31 cellular contexts compared by ENCODE assay signal in the genomic region with DNA sequence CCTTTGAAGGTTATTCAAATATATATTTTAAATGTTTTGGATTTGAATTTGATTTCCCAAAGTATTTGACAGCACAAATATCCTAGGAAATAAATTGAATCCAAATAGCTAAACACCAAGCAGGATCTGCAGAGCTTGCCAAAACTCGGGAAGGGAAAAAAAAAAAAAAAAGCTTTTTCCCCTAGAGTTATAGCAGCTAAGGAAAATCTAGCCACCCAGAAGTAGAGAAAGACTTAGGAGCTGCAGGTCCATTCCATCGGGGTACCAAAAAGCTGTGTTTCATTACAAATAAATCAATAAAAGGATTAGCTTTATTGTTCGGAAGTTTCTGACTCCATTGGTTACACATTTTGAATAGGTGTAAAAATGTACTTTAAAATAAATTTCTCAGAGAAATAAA. TPM values are rescaled to one million over a fixed set of nuclear protein-coding genes. Genes with fewer than 3 reads are reported as not detected.
DNase-seq lines count a peak whose midpoint lies in the region; ATAC-seq, FAIRE-seq and TF ChIP-seq lines count a peak whose summit lies in the region.
"Had no signal": no experiment of that assay in that cellular context is flagged by ENCODE, and none has a peak within 500 bp of the region (broad histone marks: within the 10 kb centered on the region; RNA-seq: fewer than 3 reads in every experiment).

No MANE protein-coding gene starts in this region.

- H3K9me3 ChIP-seq in K562 (replicated peaks; ENCODE audit: control insufficient read depth, insufficient read depth, low read depth, low read length): no peaks in the 10 kb centered on the region
- H3K9me3 ChIP-seq in pancreas: no peaks in the 10 kb centered on the region
- H3K9me3 ChIP-seq: A549; BE2C; BLaER1; BLaER1 treated with 17β-estradiol and CSF1 and Interleukin-3, amounts not matched to agents 10 nM and 100 nM; Caco-2 had no signal

- H3K27me3 ChIP-seq in K562 (ENCODE audit: control insufficient read depth in 2 of 2, insufficient read depth in 2 of 2, low read length in 2 of 2): peaks cover 2 to 4% of the 10 kb centered on the region in 2 experiments; a peak in 3 of 5 replicates
- H3K27me3 ChIP-seq in pancreas: no peaks in the 10 kb centered on the region
- H3K27me3 ChIP-seq: BLaER1; BLaER1 treated with 17β-estradiol and CSF1 and Interleukin-3, amounts not matched to agents 10 nM and 100 nM had no signal

- intact Hi-C loops in K562 (cut with micrococcal nuclease): no loop called here
- intact Hi-C loops in pancreas (cut with DNase I): no loop called here

- H3K4me1 ChIP-seq in K562 (replicated peaks in 1 of 2; ENCODE audit: control insufficient read depth in 2 of 2, insufficient read depth in 2 of 2, low read length in 2 of 2) (no peaks in the 10 kb centered on the region), pancreas (no peaks in the 10 kb centered on the region)
- H3K4me1 ChIP-seq: A549; BE2C; BLaER1; BLaER1 treated with 17β-estradiol and CSF1 and Interleukin-3, amounts not matched to agents 10 nM and 100 nM; Caco-2 had no signal

- no peak for TF ChIP-seq POLR2A in K562 (conservative IDR thresholded peaks at IDR 0.05)

- H4K20me1 ChIP-seq in K562 (replicated peaks; ENCODE audit: control insufficient read depth, insufficient read depth, low read length): no peaks in the 10 kb centered on the region
- H4K20me1 ChIP-seq: BLaER1; BLaER1 treated with 17β-estradiol and CSF1 and Interleukin-3, amounts not matched to agents 10 nM and 100 nM had no signal

- no peak for TF ChIP-seq EP300 in K562 (IDR thresholded peaks at IDR 0.05; ENCODE audit: low read length)

- H3K4me3 ChIP-seq in K562 (no peak overlapping the region), pancreas (no peak overlapping the region)
- H3K4me3 ChIP-seq: A549; BLaER1; BLaER1 treated with 17β-estradiol and CSF1 and Interleukin-3, amounts not matched to agents 10 nM and 100 nM had no signal

- FAIRE-seq in K562 (lab: Jason Lieb, UNC) (no peak), pancreas (lab: Jason Lieb, UNC) (no peak)
- FAIRE-seq: A204.1 had no signal

- H3K27ac ChIP-seq in K562 (ENCODE audit: extremely low read depth, low read depth, low read length) (no peak overlapping the region), pancreas (no peak overlapping the region)
- H3K27ac ChIP-seq: 22Rv1; A549; BLaER1; BLaER1 treated with 17β-estradiol and CSF1 and Interleukin-3, amounts not matched to agents 10 nM and 100 nM; C4-2B had no signal

- TF ChIP-seq CTCF in K562 (IDR thresholded peaks at IDR 0.05 in 2 of 3, conservative IDR thresholded peaks at IDR 0.05 in 1 of 3; ENCODE audit: insufficient read depth in 2 of 3, low read depth in 1 of 3, low read length in 3 of 3): no peak
- no peak for TF ChIP-seq CTCF in pancreas (IDR thresholded peaks at IDR 0.05)

- WGBS in K562 (ENCODE audit: insufficient coverage, low coverage, missing lambda C conversion rate): 20% methylated on average over 3 of the region's 3 CpGs
- 47 to 65% methylated on average over 3 of the region's 3 CpGs for WGBS in pancreas, 2 donors

- TF ChIP-seq RAD21 in K562 (CRISPR knock-in tag; conservative IDR thresholded peaks at IDR 0.05 in 1 of 2, IDR thresholded peaks at IDR 0.05 in 1 of 2): no peak

- DNase-seq in K562 (ENCODE audit: extremely low read depth in 1 of 4, low spot score in 3 of 4): no peak
- no peak for DNase-seq in pancreas
- DNase-seq: 8988T; ACHN; AML-193; BE2C; C1 segment of cervical spinal cord; Caco-2; Calu3; CD4-positive, alpha-beta memory T cell; CD4-positive, alpha-beta T cell; CD4-positive, CD25-positive, alpha-beta regulatory T cell; CD8-positive, alpha-beta memory T cell; CD8-positive, alpha-beta T cell; COR-L47; DMS 273 treated with DMSO at 0.1 percent for 48 hours; DMS153; DMS53; DMS79; DMS79 treated with DMSO at 0.1 percent for 48 hours; DND-41; EL had no signal

- no peak for ATAC-seq in K562
- no peak for ATAC-seq in pancreas
- ATAC-seq: A549; CD8-positive, alpha-beta T cell had no signal

- no peak overlapping the region; the same call in 1 of the 2 replicates for H2AFZ ChIP-seq in K562 (ENCODE audit: low read depth, low read length)

- CTCF ChIA-PET in K562 (lab: Yijun Ruan, JAX; ENCODE audit: low intra/inter-chr PET ratio): interaction anchor here (0.8 kb wide), 1 partner anchor 16 kb away, joined by 3 read pairs; no protein-coding TSS in a partner anchor

- H3K36me3 ChIP-seq in K562 (ENCODE audit: control insufficient read depth, insufficient read depth, low read length): no peaks in the 10 kb centered on the region
- no peaks in the 10 kb centered on the region for H3K36me3 ChIP-seq in pancreas
- H3K36me3 ChIP-seq: BE2C; BLaER1; BLaER1 treated with 17β-estradiol and CSF1 and Interleukin-3, amounts not matched to agents 10 nM and 100 nM had no signal

- H3K4me2 ChIP-seq in K562 (ENCODE audit: insufficient read depth, low read length): no peak overlapping the region
- H3K4me2 ChIP-seq: A549; BLaER1; BLaER1 treated with 17β-estradiol and CSF1 and Interleukin-3, amounts not matched to agents 10 nM and 100 nM had no signal

- H3K9me1 ChIP-seq in K562 (ENCODE audit: control insufficient read depth, insufficient read depth, low read length): no peaks in the 10 kb centered on the region

- H3K9ac ChIP-seq in K562 (ENCODE audit: insufficient read depth in 1 of 2, low read depth in 2 of 2, low read length in 2 of 2): no peak overlapping the region
- H3K9ac ChIP-seq: BLaER1; BLaER1 treated with 17β-estradiol and CSF1 and Interleukin-3, amounts not matched to agents 10 nM and 100 nM had no signal

- POLR2A ChIA-PET in K562 (lab: Yijun Ruan, JAX): interaction anchor here (0.6 to 1.0 kb wide), 4 partner anchors 9 to 152 kb away, joined by 3 to 4 read pairs (median 3); no protein-coding TSS in a partner anchor

- in situ Hi-C loops in K562 (cut with MboI): no loop called here

- BruUV-seq in K562 (replicated peaks; lab: Mats Ljungman, UMichigan): no TSS peak

- no peaks in the 10 kb centered on the region for H3K79me2 ChIP-seq in K562 (ENCODE audit: control insufficient read depth, insufficient read depth, low read length)

RNA-seq across cellular contexts. Expression of gene HSF5, which starts 19.3 kb away (rescaled TPM):
- 0.07 TPM in 1 of 2 replicates, not detected in the other for total RNA-seq in K562 (2011; cell fraction: chromatin; rRNA removed; ENCODE audit: low replicate concordance)
- under 0.01 and 0.13 TPM in 2 replicates for total RNA-seq in K562 (2011; cell fraction: nucleolus; rRNA removed)
- 0.15 TPM in 1 of 2 replicates, not detected in the other for total RNA-seq in K562 (2011; cell fraction: nucleoplasm; rRNA removed)
- total RNA-seq in K562 (2014; rRNA removed) (not detected in 2 replicates), K562 (2014; rRNA removed; fragmentation: Illumina TruSeq; extraction: Trizol) (not detected in 2 replicates), K562 (2015; rRNA removed; fragmentation: Illumina TruSeq; extraction: Trizol) (not detected in 2 replicates), K562 (2021) (not detected in 2 replicates), pancreas (under 1 TPM in 1 of 6 donors, not detected in 5; 0.04 TPM)
- polyA plus RNA-seq in K562 (2011; rRNA removed) (not detected in 2 replicates), K562 (2014; fragmentation: Illumina TruSeq; extraction: Trizol) (not detected in 2 replicates), K562 (2014; fragmentation: Nextera tagmentation; extraction: Ambion mirVana) (not detected), K562 (2014; rRNA removed) (0.04 TPM in 1 of 2 replicates, not detected in the other), pancreas (not detected)
- polyA plus RNA-seq in K562 (2011; cell fraction: cytosol; rRNA removed): not detected in 2 replicates
- not detected in 2 replicates for polyA plus RNA-seq in K562 (2011; cell fraction: nucleus; rRNA removed)
- not detected in 2 replicates for polyA plus RNA-seq in K562 (2012)
- polyA minus RNA-seq in K562 (2011; rRNA and poly(A)+ RNA removed): not detected in 2 replicates
- not detected in 2 replicates for polyA minus RNA-seq in K562 (2011; cell fraction: cytosol; rRNA and poly(A)+ RNA removed)
- polyA minus RNA-seq in K562 (2011; cell fraction: nucleus; rRNA and poly(A)+ RNA removed): not detected in 2 replicates
- total RNA-seq: A172 had no signal
- polyA plus RNA-seq: A549, AG04450, BJ had no signal

RNA-seq across cellular contexts. Expression of gene MTMR4, which starts 45.5 kb away (rescaled TPM):
- total RNA-seq in K562 (2011; cell fraction: chromatin; rRNA removed; ENCODE audit: low replicate concordance): 160 and 172 TPM in 2 replicates
- total RNA-seq in K562 (2011; cell fraction: nucleolus; rRNA removed): 62.4 and 79.2 TPM in 2 replicates
- total RNA-seq in K562 (2011; cell fraction: nucleoplasm; rRNA removed): 88.1 and 88.9 TPM in 2 replicates
- 28.7 and 40.9 TPM in 2 replicates for total RNA-seq in K562 (2014; rRNA removed)
- total RNA-seq in K562 (2014; rRNA removed; fragmentation: Illumina TruSeq; extraction: Trizol): 28.4 and 28.5 TPM in 2 replicates
- 32.5 and 35.9 TPM in 2 replicates for total RNA-seq in K562 (2015; rRNA removed; fragmentation: Illumina TruSeq; extraction: Trizol)
- total RNA-seq in K562 (2021): 43.7 and 45.7 TPM in 2 replicates
- 44.6 and 57.3 TPM in 2 replicates for polyA plus RNA-seq in K562 (2011; rRNA removed)
- 29.4 and 34.9 TPM in 2 replicates for polyA plus RNA-seq in K562 (2011; cell fraction: cytosol; rRNA removed)
- 111 TPM in 2 replicates for polyA plus RNA-seq in K562 (2011; cell fraction: nucleus; rRNA removed)
- polyA plus RNA-seq in K562 (2012): 15.8 and 19.3 TPM in 2 replicates
- polyA plus RNA-seq in K562 (2014; fragmentation: Illumina TruSeq; extraction: Trizol): 25.7 and 29.4 TPM in 2 replicates
- polyA plus RNA-seq in K562 (2014; fragmentation: Nextera tagmentation; extraction: Ambion mirVana): 1 to 10 TPM; 8.8 to 9.1 TPM
- 22.7 and 27.4 TPM in 2 replicates for polyA plus RNA-seq in K562 (2014; rRNA removed)
- 86.8 and 126 TPM in 2 replicates for polyA minus RNA-seq in K562 (2011; rRNA and poly(A)+ RNA removed)
- polyA minus RNA-seq in K562 (2011; cell fraction: cytosol; rRNA and poly(A)+ RNA removed): 29.8 and 38.3 TPM in 2 replicates
- 23.7 and 38.2 TPM in 2 replicates for polyA minus RNA-seq in K562 (2011; cell fraction: nucleus; rRNA and poly(A)+ RNA removed)
- total RNA-seq in pancreas: 10 to 100 TPM in 5 of 6 donors, 1 to 10 TPM in 1; 8.1 to 19.9 (median 14.5) TPM
- 10 to 100 TPM; 13.8 to 16.3 TPM for polyA plus RNA-seq in pancreas

RNA-seq across cellular contexts. Expression of gene RNF43, which starts 51.6 kb away (rescaled TPM):
- 8.4 and 9.4 TPM in 2 replicates for total RNA-seq in K562 (2011; cell fraction: chromatin; rRNA removed; ENCODE audit: low replicate concordance)
- total RNA-seq in K562 (2011; cell fraction: nucleolus; rRNA removed): 5.0 and 6.2 TPM in 2 replicates
- total RNA-seq in K562 (2011; cell fraction: nucleoplasm; rRNA removed): 7.3 and 9.5 TPM in 2 replicates
- total RNA-seq in K562 (2014; rRNA removed): 1.5 and 2.0 TPM in 2 replicates
- 1.5 TPM in 2 replicates for total RNA-seq in K562 (2014; rRNA removed; fragmentation: Illumina TruSeq; extraction: Trizol)
- 1.2 TPM in 2 replicates for total RNA-seq in K562 (2015; rRNA removed; fragmentation: Illumina TruSeq; extraction: Trizol)
- 2.3 and 2.7 TPM in 2 replicates for total RNA-seq in K562 (2021)
- polyA plus RNA-seq in K562 (2011; rRNA removed): 0.75 and 1.2 TPM in 2 replicates
- polyA plus RNA-seq in K562 (2011; cell fraction: cytosol; rRNA removed): 0.47 and 0.79 TPM in 2 replicates
- 2.0 and 2.8 TPM in 2 replicates for polyA plus RNA-seq in K562 (2011; cell fraction: nucleus; rRNA removed)
- polyA plus RNA-seq in K562 (2012): 2.6 and 3.4 TPM in 2 replicates
- polyA plus RNA-seq in K562 (2014; fragmentation: Illumina TruSeq; extraction: Trizol): 1.7 and 2.1 TPM in 2 replicates
- under 1 TPM; 0.29 to 0.51 TPM for polyA plus RNA-seq in K562 (2014; fragmentation: Nextera tagmentation; extraction: Ambion mirVana)
- 1.4 TPM in 2 replicates for polyA plus RNA-seq in K562 (2014; rRNA removed)
- 1.1 and 3.1 TPM in 2 replicates for polyA minus RNA-seq in K562 (2011; rRNA and poly(A)+ RNA removed)
- 0.29 and 2.1 TPM in 2 replicates for polyA minus RNA-seq in K562 (2011; cell fraction: cytosol; rRNA and poly(A)+ RNA removed)
- polyA minus RNA-seq in K562 (2011; cell fraction: nucleus; rRNA and poly(A)+ RNA removed): 0.89 and 1.3 TPM in 2 replicates
- total RNA-seq in pancreas: 10 to 100 TPM in 2 of 6 donors, 1 to 10 TPM in 4; 4.5 to 12.5 (median 6.2) TPM
- polyA plus RNA-seq in pancreas: 1 to 10 TPM; 5.9 to 6.2 TPM
- total RNA-seq: A172 had no signal
- polyA plus RNA-seq: AG04450, BJ had no signal
